Comparison of ENCODE assay signal across 9 cellular contexts in genomic region chr19:38729653-38730469, GRCh38. TPM values are rescaled to one million over a fixed set of nuclear protein-coding genes. Genes with fewer than 3 reads are reported as not detected.
DNase-seq lines count a peak whose midpoint lies in the region; ATAC-seq and TF ChIP-seq lines count a peak whose summit lies in the region.
"Had no signal": no experiment of that assay in that cellular context is flagged by ENCODE, and none has a peak within 500 bp of the region (broad histone marks: within the 10 kb centered on the region; RNA-seq: fewer than 3 reads in every experiment).

No MANE protein-coding gene starts in this region.

- H3K27me3 ChIP-seq in NT2/D1 (ENCODE audit: insufficient read depth, insufficient read length) (no peaks in the 10 kb centered on the region), parathyroid adenoma (ENCODE audit: control insufficient read depth, insufficient read depth, low read length) (no peaks in the 10 kb centered on the region), vagina (no peaks in the 10 kb centered on the region)

- TF ChIP-seq POLR2A in vagina (IDR thresholded peaks at IDR 0.05): no peak

- H3K4me3 ChIP-seq in NT2/D1 (ENCODE audit: insufficient read length, low read depth) (no peak overlapping the region), parathyroid adenoma (ENCODE audit: low read depth, low read length) (no peak overlapping the region), vagina (no peak overlapping the region)

- peaks cover 13% of the 10 kb centered on the region for H3K4me1 ChIP-seq in NT2/D1 (ENCODE audit: insufficient read depth, insufficient read length)
- H3K4me1 ChIP-seq in parathyroid adenoma: peaks cover 10% of the 10 kb centered on the region
- H3K4me1 ChIP-seq in vagina: peaks cover 27% of the 10 kb centered on the region

- intact Hi-C loops in vagina (cut with DNase I): no loop called here

- H3K36me3 ChIP-seq in NT2/D1 (ENCODE audit: insufficient read depth, insufficient read length, low read length) (peaks cover 74% of the 10 kb centered on the region), parathyroid adenoma (ENCODE audit: control insufficient read depth, insufficient read depth, low read length) (no peaks in the 10 kb centered on the region), vagina (peaks cover 0 to 57% of the 10 kb centered on the region in 2 donors)

- H3K79me2 ChIP-seq in parathyroid adenoma: peaks cover 3% of the 10 kb centered on the region

- H3K9ac ChIP-seq in NT2/D1 (ENCODE audit: insufficient read length, low read depth) (no peak overlapping the region), parathyroid adenoma (no peak overlapping the region)

- TF ChIP-seq CTCF in AG09319 (IDR thresholded peaks at IDR 0.05; ENCODE audit: low read depth, low read length) (peak; percentile 90), parathyroid adenoma (IDR thresholded peaks at IDR 0.05) (peak; percentile 87), vagina (IDR thresholded peaks at IDR 0.05) (peak; percentile 45 to 76 (median 70))

- H3K9me3 ChIP-seq in NT2/D1 (ENCODE audit: insufficient read depth, low read length): no peaks in the 10 kb centered on the region
- H3K9me3 ChIP-seq in parathyroid adenoma (ENCODE audit: control insufficient read depth, low read length): no peaks in the 10 kb centered on the region
- H3K9me3 ChIP-seq in vagina: no peaks in the 10 kb centered on the region

- H3K27ac ChIP-seq in parathyroid adenoma: peak overlapping the region; percentile 4
- peak overlapping the region; percentile 27 for H3K27ac ChIP-seq in vagina

- H3K4me2 ChIP-seq in parathyroid adenoma (ENCODE audit: low read length): no peak overlapping the region

- DNase-seq in AG09319 (ENCODE audit: extremely low read depth, low read depth) (no peak), GM19240 (ENCODE audit: insufficient read length, low spot score) (peak; percentile 61), NT2/D1 (ENCODE audit: low read depth, low spot score) (peak; percentile 43), activated T-cell treated with anti-CD3 and anti-CD28 coated beads for 48 hours (ENCODE audit: low read depth) (peak; percentile 78), fibroblast of gingiva (ENCODE audit: low read depth) (peak; percentile 41), vagina (ENCODE audit: extremely low spot score in 2 of 2) (no peak)

- H2AFZ ChIP-seq in parathyroid adenoma: no peak overlapping the region

- ATAC-seq in GM18519 (IDR thresholded peaks at IDR 0.05; ENCODE audit: low FRiP score, unreplicated experiment): no peak

RNA-seq across cellular contexts. Expression of gene CAPN12, which starts 14.4 kb away (rescaled TPM):
- 9.6 TPM for total RNA-seq in vagina

RNA-seq across cellular contexts. Expression of gene LGALS7, which starts 43.5 kb away (rescaled TPM):
- 269 TPM for total RNA-seq in vagina
- total RNA-seq: subcutaneous adipose tissue had no signal

RNA-seq across cellular contexts. Expression of gene LGALS7B, which starts 59.1 kb away (rescaled TPM):
- total RNA-seq in vagina: 760 TPM
- total RNA-seq: subcutaneous adipose tissue had no signal

Comparison
In these comparisons a context has a peak if more than half of its experiments do, and no peak if none do; other contexts are left out.
1. DNase-seq: peak in GM19240 (single experiment), NT2/D1 (single experiment), activated T-cell treated with anti-CD3 and anti-CD28 coated beads for 48 hours (single experiment) and fibroblast of gingiva (single experiment); none in AG09319 (single experiment) and vagina (0 of 2).
2. Peak in every context shown above with its lines, with median percentiles within 50 percentile points of each other: CTCF ChIP-seq.